In genomic region chr5:178108966-178109365, GRCh38 we compare ENCODE assay signal across 23 cellular contexts. TPM values are rescaled to one million over a fixed set of nuclear protein-coding genes. Genes with fewer than 3 reads are reported as not detected.
DNase-seq lines count a peak whose midpoint lies in the region; ATAC-seq and TF ChIP-seq lines count a peak whose summit lies in the region.
"Had no signal": no experiment of that assay in that cellular context is flagged by ENCODE, and none has a peak within 500 bp of the region (broad histone marks: within the 10 kb centered on the region; RNA-seq: fewer than 3 reads in every experiment).

No MANE protein-coding gene starts in this region.

- TF ChIP-seq POLR2A in NB4 (IDR thresholded peaks at IDR 0.05; ENCODE audit: extremely low read depth, insufficient read length) (no peak), breast epithelium (IDR thresholded peaks at IDR 0.05) (no peak)

- no peaks in the 10 kb centered on the region for H4K20me1 ChIP-seq in DOHH2 (ENCODE audit: control insufficient read depth, insufficient read depth, low read depth, low read length)

- H3K27ac ChIP-seq in DOHH2 (ENCODE audit: low read depth, low read length) (no peak overlapping the region), breast epithelium (peak overlapping the region; percentile 71 to 78)
- H3K27ac ChIP-seq: HL-60 had no signal

- peaks cover 11% of the 10 kb centered on the region; the same call in 1 of the 2 replicates for H3F3A ChIP-seq in DOHH2 (ENCODE audit: control insufficient read depth, insufficient read depth)

- peak overlapping the region; percentile 22; the same call in 1 of the 2 replicates for H3K4me2 ChIP-seq in DOHH2 (ENCODE audit: low read length)

- intact Hi-C loops in breast epithelium (cut with DNase I; ENCODE audit: low total_unique reads) = no loop called here

- TF ChIP-seq CTCF in DOHH2 (IDR thresholded peaks at IDR 0.05; ENCODE audit: low read depth, low read length, poor library complexity, severe bottlenecking) (no peak), NB4 (IDR thresholded peaks at IDR 0.05; ENCODE audit: low read depth, low read length) (no peak), breast epithelium (IDR thresholded peaks at IDR 0.05) (no peak), neural crest cell (conservative IDR thresholded peaks at IDR 0.05) (no peak), progenitor cell of endocrine pancreas (IDR thresholded peaks at IDR 0.05; ENCODE audit: unreplicated experiment) (no peak)

- ATAC-seq in GM19467 (IDR thresholded peaks at IDR 0.05; ENCODE audit: unreplicated experiment) (no peak), GM18873 (IDR thresholded peaks at IDR 0.05; ENCODE audit: low FRiP score, unreplicated experiment) (no peak)
- ATAC-seq: K562; sciatic nerve; stimulated activated naive CD8-positive, alpha-beta T cell treated with anti-CD3 and anti-CD28 coated beads, Interleukin-15, Interleukin-2, amounts not matched to agents 100 U/mL and 50 U/mL, for 24 hours had no signal

- H3K36me3 Mint-ChIP-seq in neural crest cell (ENCODE audit: low read depth) (no peaks in the 10 kb centered on the region), progenitor cell of endocrine pancreas (ENCODE audit: insufficient read depth) (no peaks in the 10 kb centered on the region)
- H3K36me3 Mint-ChIP-seq: CD8-positive, alpha-beta memory T cell had no signal

- H3K4me3 Mint-ChIP-seq in neural crest cell = no peak overlapping the region
- H3K4me3 Mint-ChIP-seq in progenitor cell of endocrine pancreas (ENCODE audit: low read depth) = no peak overlapping the region
- H3K4me3 Mint-ChIP-seq: endodermal cell had no signal

- H3K4me1 Mint-ChIP-seq in neural crest cell (peaks cover 12% of the 10 kb centered on the region), progenitor cell of endocrine pancreas (ENCODE audit: low read depth) (no peaks in the 10 kb centered on the region)
- H3K4me1 Mint-ChIP-seq: endodermal cell had no signal

- H3K9me3 Mint-ChIP-seq in neural crest cell (no peaks in the 10 kb centered on the region), progenitor cell of endocrine pancreas (ENCODE audit: low read depth) (no peaks in the 10 kb centered on the region)
- H3K9me3 Mint-ChIP-seq: CD8-positive, alpha-beta memory T cell had no signal

- peaks cover 5% of the 10 kb centered on the region for H3K79me2 ChIP-seq in DOHH2 (ENCODE audit: control insufficient read depth, low read length)

- DNase-seq in NB4 (ENCODE audit: low read depth) (peak; percentile 40), breast epithelium (ENCODE audit: low spot score in 2 of 2) (no peak), neural crest cell (ENCODE audit: low read depth, low spot score) (no peak), progenitor cell of endocrine pancreas (ENCODE audit: low spot score, unreplicated experiment) (no peak), NCI-H146 treated with DMSO at 0.1 percent for 48 hours (lab: John Stamatoyannopoulos, UW; ENCODE audit: unreplicated experiment) (no peak)
- DNase-seq: activated CD4-positive, alpha-beta T cell treated with anti-CD3 and anti-CD28 coated beads, Interleukin-2, amount 50 U/mL, for 1 hour; activated naive CD4-positive, alpha-beta T cell treated with Interleukin-2 at 50 U/mL for 16 hours; CD8-positive, alpha-beta memory T cell; endodermal cell; hypothalamus; kidney glomerular epithelial cell; midbrain; NCI-H1417 treated with DMSO at 0.1 percent for 48 hours; NCI-H2171; NCI-H774; stimulated activated naive CD8-positive, alpha-beta T cell treated with anti-CD3 and anti-CD28 coated beads, Interleukin-15, Interleukin-2, amounts not matched to agents 100 U/mL and 50 U/mL, for 24 hours had no signal

- H3K27me3 ChIP-seq in DOHH2 (ENCODE audit: control insufficient read depth, low read length) = no peaks in the 10 kb centered on the region
- peaks cover 0 to 3% of the 10 kb centered on the region in 2 donors for H3K27me3 ChIP-seq in breast epithelium

- peaks cover 38% of the 10 kb centered on the region for H3K4me1 ChIP-seq in DOHH2 (ENCODE audit: control insufficient read depth, low read length)
- peaks cover 0 to 27% of the 10 kb centered on the region in 2 donors for H3K4me1 ChIP-seq in breast epithelium
- H3K4me1 ChIP-seq: HAP-1 had no signal

- H3K36me3 ChIP-seq in DOHH2 (ENCODE audit: control insufficient read depth, low read length) (peaks cover 3% of the 10 kb centered on the region), breast epithelium (no peaks in the 10 kb centered on the region)
- H3K36me3 ChIP-seq: HAP-1 had no signal

- no peak overlapping the region for H3K4me3 ChIP-seq in DOHH2 (ENCODE audit: low read length)
- no peak overlapping the region for H3K4me3 ChIP-seq in NB4 (ENCODE audit: low read depth, low read length)
- H3K4me3 ChIP-seq in breast epithelium = no peak overlapping the region
- H3K4me3 ChIP-seq: HAP-1, K562 had no signal

- no peaks in the 10 kb centered on the region for H3K9me2 ChIP-seq in DOHH2 (replicated peaks; ENCODE audit: control insufficient read depth, low read length)

- H3K27ac Mint-ChIP-seq in neural crest cell (ENCODE audit: unreplicated experiment) = peak overlapping the region; percentile 27
- H3K27ac Mint-ChIP-seq in progenitor cell of endocrine pancreas = no peak overlapping the region
- H3K27ac Mint-ChIP-seq: endodermal cell had no signal

- H3K9me3 ChIP-seq in DOHH2 (ENCODE audit: control insufficient read depth, insufficient read depth, low read length) (no peaks in the 10 kb centered on the region), breast epithelium (no peaks in the 10 kb centered on the region)
- H3K9me3 ChIP-seq: HAP-1 had no signal

- H3K27me3 Mint-ChIP-seq in neural crest cell (ENCODE audit: low read depth) (peaks cover 28% of the 10 kb centered on the region), progenitor cell of endocrine pancreas (peaks cover 24% of the 10 kb centered on the region)
- H3K27me3 Mint-ChIP-seq: CD8-positive, alpha-beta memory T cell had no signal

RNA-seq across cellular contexts. Expression of gene N4BP3, which starts 4.4 kb away (rescaled TPM):
- total RNA-seq in breast epithelium (1 to 10 TPM in 2 of 3 donors, under 1 TPM in 1; 0.32 to 9.8 (median 4.9) TPM), neural crest cell (1.3 and 1.4 TPM in 2 replicates), progenitor cell of endocrine pancreas (1.9 and 2.4 TPM in 2 replicates)

RNA-seq across cellular contexts. Expression of gene RMND5B, which starts 21.8 kb away (rescaled TPM):
- 10 to 100 TPM; 34.4 to 40.4 (median 36.3) TPM for total RNA-seq in breast epithelium
- 42.4 and 43.5 TPM in 2 replicates for total RNA-seq in neural crest cell
- total RNA-seq in progenitor cell of endocrine pancreas = 44.9 and 48.5 TPM in 2 replicates

RNA-seq across cellular contexts. Expression of gene NHP2, which starts 44.7 kb away (rescaled TPM):
- total RNA-seq in breast epithelium (100 to 1,000 TPM; 148 to 256 (median 220) TPM), neural crest cell (169 and 174 TPM in 2 replicates), progenitor cell of endocrine pancreas (114 and 119 TPM in 2 replicates)
